22 cellular contexts compared by ENCODE assay signal in genomic region chr6:34226066-34226465, GRCh38. TPM values are rescaled to one million over a fixed set of nuclear protein-coding genes. Genes with fewer than 3 reads are reported as not detected.
DNase-seq lines count a peak whose midpoint lies in the region; TF ChIP-seq lines count a peak whose summit lies in the region.
"Had no signal": no experiment of that assay in that cellular context is flagged by ENCODE, and none has a peak within 500 bp of the region (broad histone marks: within the 10 kb centered on the region; RNA-seq: fewer than 3 reads in every experiment).

No MANE protein-coding gene starts in this region.

- no peaks in the 10 kb centered on the region for H3K36me3 ChIP-seq in CD4-positive, alpha-beta memory T cell (ENCODE audit: insufficient read depth, low read length)
- H3K36me3 ChIP-seq in NT2/D1 (ENCODE audit: insufficient read depth, insufficient read length, low read length) (no peaks in the 10 kb centered on the region), iPS-20b (ENCODE audit: insufficient read depth, low read depth, low read length) (no peaks in the 10 kb centered on the region), spleen (no peaks in the 10 kb centered on the region)
- H3K36me3 ChIP-seq: cardiac muscle cell, tibial artery had no signal

- no peak overlapping the region for H3K27ac ChIP-seq in CD4-positive, alpha-beta memory T cell (ENCODE audit: low read depth, low read length)
- H3K27ac ChIP-seq in iPS-20b (ENCODE audit: low read length) (no peak overlapping the region), spleen (no peak overlapping the region)
- H3K27ac ChIP-seq: foreskin keratinocyte, tibial artery had no signal

- H3K9me3 Mint-ChIP-seq in CD4-positive, alpha-beta memory T cell = no peaks in the 10 kb centered on the region
- H3K9me3 Mint-ChIP-seq: HFFc6 had no signal

- peaks cover 4 to 13% (median 10%) of the 10 kb centered on the region in 4 donors for H3K4me1 Mint-ChIP-seq in CD4-positive, alpha-beta memory T cell

- no peaks in the 10 kb centered on the region for H3K9me3 ChIP-seq in CD4-positive, alpha-beta memory T cell (ENCODE audit: control insufficient read depth in 1 of 2, low read length in 2 of 2)
- no peaks in the 10 kb centered on the region for H3K9me3 ChIP-seq in NT2/D1 (ENCODE audit: insufficient read depth, low read length)
- H3K9me3 ChIP-seq in iPS-20b (ENCODE audit: insufficient read depth, low read depth, low read length) = no peaks in the 10 kb centered on the region
- H3K9me3 ChIP-seq in spleen = no peaks in the 10 kb centered on the region
- H3K9me3 ChIP-seq: tibial artery had no signal

- H3K27me3 Mint-ChIP-seq in CD4-positive, alpha-beta memory T cell = no peaks in the 10 kb centered on the region
- H3K27me3 Mint-ChIP-seq: naive thymus-derived CD8-positive, alpha-beta T cell had no signal

- no peak for DNase-seq in CD4-positive, alpha-beta memory T cell
- no peak for DNase-seq in NT2/D1 (ENCODE audit: low read depth, low spot score)
- peak; percentile 58 for DNase-seq in spleen
- no peak for DNase-seq in activated CD4-positive, alpha-beta T cell treated with anti-CD3 and anti-CD28 coated beads for 1 hour
- DNase-seq in NCI-H226 = no peak
- no peak for DNase-seq in UCSD-AML1 (lab: John Stamatoyannopoulos, UW; ENCODE audit: unreplicated experiment)
- DNase-seq: activated CD4-positive, alpha-beta T cell treated with anti-CD3 and anti-CD28 coated beads, Interleukin-2, amount 50 U/mL, for 48 hours; activated effector memory CD4-positive, alpha-beta T cell treated with anti-CD3 and anti-CD28 coated beads, Interleukin-2, amount 50 U/mL, for 16 hours; amygdala; foreskin keratinocyte; HFFc6; hippocampal formation; MM.1S; naive thymus-derived CD8-positive, alpha-beta T cell; NCI-H146; NCI-H748 treated with DMSO at 0.1 percent for 48 hours; SIG-M5; stimulated activated CD4-positive, alpha-beta T cell treated with anti-CD3 and anti-CD28 coated beads, Interleukin-2, amount 100 ng/mL, for 24 hours; stimulated activated naive CD4-positive, alpha-beta T cell treated with Interleukin-2 at 50 U/mL for 16 hours; tibial artery had no signal

- no peak overlapping the region for H3K4me3 ChIP-seq in CD4-positive, alpha-beta memory T cell (ENCODE audit: low read length in 2 of 2)
- H3K4me3 ChIP-seq in NT2/D1 (ENCODE audit: insufficient read length, low read depth) (no peak overlapping the region), iPS-20b (ENCODE audit: low read length) (no peak overlapping the region), spleen (no peak overlapping the region)
- H3K4me3 ChIP-seq: cardiac muscle cell, tibial artery had no signal

- POLR2A ChIA-PET in CD4-positive, alpha-beta memory T cell (lab: Charles Lee; ENCODE audit: partially characterized antibody) = interaction anchor here (0.7 to 7.0 kb wide), 3 partner anchors 11 to 29 kb away, joined by 3 to 140 read pairs (median 3); partner anchors contain the start of gene HMGA1

- no peak for TF ChIP-seq CTCF in spleen (IDR thresholded peaks at IDR 0.05 in 8 of 11, conservative IDR thresholded peaks at IDR 0.05 in 3 of 11)

- H3K27ac Mint-ChIP-seq in CD4-positive, alpha-beta memory T cell = peak overlapping the region in 5 of 7 donors; percentile 29 to 81 (median 42)
- H3K27ac Mint-ChIP-seq: HFFc6 had no signal

- no peak overlapping the region for H3K4me3 Mint-ChIP-seq in CD4-positive, alpha-beta memory T cell
- H3K4me3 Mint-ChIP-seq: HFFc6 had no signal

- H3K36me3 Mint-ChIP-seq in CD4-positive, alpha-beta memory T cell = no peaks in the 10 kb centered on the region
- H3K36me3 Mint-ChIP-seq: naive thymus-derived CD8-positive, alpha-beta T cell had no signal

- H3K4me1 ChIP-seq in CD4-positive, alpha-beta memory T cell (ENCODE audit: insufficient read depth, low read length) = peaks cover 14% of the 10 kb centered on the region
- H3K4me1 ChIP-seq in NT2/D1 (ENCODE audit: insufficient read depth, insufficient read length) (peaks cover 18% of the 10 kb centered on the region), iPS-20b (ENCODE audit: insufficient read depth, low read length) (peaks cover 21% of the 10 kb centered on the region; the same call in 1 of the 2 replicates), spleen (peaks cover 4 to 48% (median 32%) of the 10 kb centered on the region in 6 donors)

- CTCF ChIA-PET in CD4-positive, alpha-beta memory T cell (lab: Charles Lee; ENCODE audit: partially characterized antibody) = interaction anchor here (1.5 kb wide), 1 partner anchor 24 kb away, joined by 4 read pairs; no protein-coding TSS in a partner anchor

- no peaks in the 10 kb centered on the region for H3K27me3 ChIP-seq in CD4-positive, alpha-beta memory T cell (ENCODE audit: insufficient read depth, low read length)
- H3K27me3 ChIP-seq in NT2/D1 (ENCODE audit: insufficient read depth, insufficient read length) (no peaks in the 10 kb centered on the region), iPS-20b (ENCODE audit: insufficient read depth, low read length) (no peaks in the 10 kb centered on the region), spleen (replicated peaks in 1 of 7) (no peaks in the 10 kb centered on the region)
- H3K27me3 ChIP-seq: cardiac muscle cell, foreskin keratinocyte, tibial artery had no signal

- H3K9ac ChIP-seq in NT2/D1 (ENCODE audit: insufficient read length, low read depth) = peak overlapping the region; percentile 11
- H3K9ac ChIP-seq in iPS-20b (ENCODE audit: low read depth, low read length) = peak overlapping the region; percentile 59; the same call in 1 of the 2 replicates

- no peak for TF ChIP-seq POLR2A in spleen (IDR thresholded peaks at IDR 0.05)

- WGBS in spleen, 5 donors = 78 to 91% (median 82%) methylated on average over 7 of the region's 7 CpGs

- intact Hi-C loops in CD4-positive, alpha-beta memory T cell (cut with micrococcal nuclease) = no loop called here
- intact Hi-C loops in spleen (cut with DNase I; ENCODE audit: low total_unique reads) = no loop called here

RNA-seq across cellular contexts. Expression of gene HMGA1, which starts 10.6 kb away (rescaled TPM):
- total RNA-seq in CD4-positive, alpha-beta memory T cell = 10 to 100 TPM; 74.7 to 77.5 TPM
- 10 to 100 TPM; 25.4 to 40.8 TPM for polyA plus RNA-seq in CD4-positive, alpha-beta memory T cell
- total RNA-seq in spleen = 100 to 1,000 TPM in 2 of 7 donors, 10 to 100 TPM in 5; 49.9 to 112 (median 73.5) TPM
- polyA plus RNA-seq in spleen = 100 to 1,000 TPM in 2 of 3 donors, 10 to 100 TPM in 1; 63.7 to 129 (median 109) TPM

RNA-seq across cellular contexts. Expression of gene SMIM29, which starts 22.7 kb away (rescaled TPM):
- total RNA-seq in CD4-positive, alpha-beta memory T cell = 10 to 100 TPM; 29.7 to 30.1 TPM
- polyA plus RNA-seq in CD4-positive, alpha-beta memory T cell = 10 to 100 TPM; 51.5 to 66.5 TPM
- total RNA-seq in spleen = 10 to 100 TPM; 24.7 to 40.7 (median 33.9) TPM
- polyA plus RNA-seq in spleen = 10 to 100 TPM; 69.0 to 73.7 (median 71.5) TPM
